In the genomic region with DNA sequence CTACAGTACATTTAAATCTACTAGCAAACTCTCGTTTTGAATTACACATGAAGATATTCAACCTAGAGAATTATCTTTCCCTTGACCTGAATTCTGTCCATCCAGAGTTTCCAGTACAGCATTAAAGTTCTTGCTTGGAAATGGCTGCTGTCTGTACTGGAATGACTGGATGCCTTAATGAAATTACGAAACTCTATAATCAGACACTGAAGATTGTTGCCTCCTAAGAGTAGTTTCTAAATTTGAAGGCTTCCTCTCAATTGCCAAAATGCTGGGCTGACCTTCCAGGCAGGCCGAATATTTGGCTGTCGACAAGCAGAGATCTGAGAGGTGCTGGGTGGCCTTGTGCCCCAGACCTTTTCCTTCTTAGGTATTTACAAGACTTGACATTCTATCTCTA, we compare ENCODE assay signal across 1 cellular context.
TF ChIP-seq lines count a peak whose summit lies in the region.

No MANE protein-coding gene starts in this region.

TF ChIP-seq in WTC11, 78 proteins besides CTCF, POLR2A, EP300 and RAD21 (continued from another document):
- TF ChIP-seq USF1 (CRISPR knock-in tag; IDR thresholded peaks at IDR 0.05) (no peak), RORB (CRISPR knock-in tag; IDR thresholded peaks at IDR 0.05) (no peak), NR3C1 (CRISPR knock-in tag; conservative IDR thresholded peaks at IDR 0.05; ENCODE audit: low read depth) (no peak)
